8 cellular contexts compared by ENCODE assay signal in the genomic region with DNA sequence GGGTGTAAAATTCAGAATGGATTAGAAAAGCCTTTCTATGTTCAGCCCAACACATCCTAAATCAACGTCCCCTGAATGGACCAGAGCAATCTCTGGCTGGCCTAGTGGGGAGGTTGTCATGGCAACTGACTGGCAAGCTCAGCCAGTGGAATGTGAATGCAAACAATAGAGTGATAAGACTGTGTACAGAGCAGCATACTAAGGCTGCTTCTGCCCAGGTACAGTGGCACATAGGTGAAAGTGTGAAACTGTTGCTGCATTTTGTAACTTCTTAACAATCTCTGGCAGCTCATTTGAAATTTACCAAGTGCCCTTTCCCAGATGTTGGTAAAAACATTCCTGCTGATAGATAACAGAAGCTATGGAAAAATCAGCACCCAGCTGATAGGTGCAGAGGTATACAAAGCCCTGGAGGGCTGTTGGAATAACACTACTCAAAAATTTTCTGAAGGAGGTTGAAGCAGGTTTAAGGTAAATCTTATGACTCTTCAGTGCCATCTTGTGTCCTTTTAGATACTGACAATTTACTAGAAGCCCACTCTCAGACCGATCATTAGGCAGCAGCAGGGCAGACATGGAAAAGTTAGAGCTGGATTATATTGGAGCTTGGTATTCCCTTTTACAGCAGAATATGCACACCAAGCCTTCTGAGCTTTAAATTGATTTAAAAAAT.
DNase-seq lines count a peak whose midpoint lies in the region; ATAC-seq and TF ChIP-seq lines count a peak whose summit lies in the region.

No MANE protein-coding gene starts in this region.

- H2AK5ac ChIP-seq in neuronal stem cell (ENCODE audit: low read depth, low read length), result no peak overlapping the region

- no peaks in the 10 kb centered on the region for H3K79me1 ChIP-seq in neuronal stem cell (ENCODE audit: low read depth, low read length)

- no peak overlapping the region for H4K8ac ChIP-seq in neuronal stem cell (ENCODE audit: low read depth, low read length)

- intact Hi-C loops in A673 (cut with micrococcal nuclease; ENCODE audit: unreplicated experiment), result loop anchor here (1.0 to 5.0 kb wide), 3 partner anchors 352 to 1553 kb away; no protein-coding TSS in a partner anchor

- H3K9ac ChIP-seq in SK-N-MC (ENCODE audit: insufficient read length), result no peak overlapping the region
- H3K9ac ChIP-seq in neuronal stem cell (ENCODE audit: low read depth, low read length, poor library complexity), result no peak overlapping the region

- H3K23ac ChIP-seq in neuronal stem cell (ENCODE audit: low read depth, low read length, poor library complexity), result no peak overlapping the region

- CTCF ChIA-PET in A673 (lab: Charles Lee), result interaction anchor here (0.6 kb wide), 1 partner anchor 42 kb away, joined by 4 read pairs; no protein-coding TSS in a partner anchor

- H3K4me2 ChIP-seq in neuronal stem cell (ENCODE audit: insufficient read depth, low read length, poor library complexity, severe bottlenecking), result peak overlapping the region; percentile 40

- H3K27ac Mint-ChIP-seq in activated naive CD8-positive, alpha-beta T cell treated with anti-CD3 and anti-CD28 coated beads, Interleukin-2, amount 50 U/mL, for 24 hours, result no peak overlapping the region

- H3K14ac ChIP-seq in neuronal stem cell (ENCODE audit: low read length), result no peak overlapping the region

- TF ChIP-seq EP300 in Ishikawa (IDR thresholded peaks at IDR 0.05; ENCODE audit: borderline replicate concordance), result no peak

- H2BK12ac ChIP-seq in neuronal stem cell (ENCODE audit: low read length), result no peak overlapping the region

- no peaks in the 10 kb centered on the region for H3K36me3 Mint-ChIP-seq in activated naive CD8-positive, alpha-beta T cell treated with anti-CD3 and anti-CD28 coated beads, Interleukin-2, amount 50 U/mL, for 24 hours (ENCODE audit: low read depth)

- H2BK15ac ChIP-seq in neuronal stem cell (ENCODE audit: low read length), result no peak overlapping the region

- H2AFZ ChIP-seq in neuronal stem cell (ENCODE audit: low read length), result no peak overlapping the region

- TF ChIP-seq CTCF in A673 (conservative IDR thresholded peaks at IDR 0.05; ENCODE audit: low read depth, low read length) (peak; percentile 57), GM12873 (IDR thresholded peaks at IDR 0.05; ENCODE audit: insufficient read depth, low read depth, low read length, missing control alignments) (peak; percentile 42), fibroblast of the aortic adventitia (IDR thresholded peaks at IDR 0.05; ENCODE audit: insufficient read depth, low read length) (peak; percentile 36)

- H3K9me3 Mint-ChIP-seq in activated naive CD8-positive, alpha-beta T cell treated with anti-CD3 and anti-CD28 coated beads, Interleukin-2, amount 50 U/mL, for 24 hours, result no peaks in the 10 kb centered on the region

- no peak overlapping the region for H2BK120ac ChIP-seq in neuronal stem cell (ENCODE audit: low read depth, low read length)

- ATAC-seq in activated naive CD8-positive, alpha-beta T cell treated with anti-CD3 and anti-CD28 coated beads, Interleukin-2, amount 50 U/mL, for 24 hours, result no peak
- ATAC-seq in HG02938 (IDR thresholded peaks at IDR 0.05; ENCODE audit: unreplicated experiment), result no peak

- POLR2A ChIA-PET in A673 (lab: Charles Lee; ENCODE audit: low non-redundant PET), result no interaction called here

- H3K27me3 Mint-ChIP-seq in activated naive CD8-positive, alpha-beta T cell treated with anti-CD3 and anti-CD28 coated beads, Interleukin-2, amount 50 U/mL, for 24 hours, result no peaks in the 10 kb centered on the region

- no peak overlapping the region for H4K91ac ChIP-seq in neuronal stem cell (ENCODE audit: low read depth, low read length, poor library complexity)

- no peak overlapping the region for H3K4me3 Mint-ChIP-seq in activated naive CD8-positive, alpha-beta T cell treated with anti-CD3 and anti-CD28 coated beads, Interleukin-2, amount 50 U/mL, for 24 hours

- no peak overlapping the region for H3K4ac ChIP-seq in neuronal stem cell (ENCODE audit: low read length)

- DNase-seq in A673 (ENCODE audit: low spot score), result peak; percentile 64
- DNase-seq in SK-N-MC (ENCODE audit: low read depth, low spot score), result peak; percentile 35
- DNase-seq in fibroblast of the aortic adventitia (ENCODE audit: low read depth), result peak; percentile 47
- DNase-seq in neuronal stem cell (ENCODE audit: low spot score), result peak; percentile 64
- DNase-seq in activated naive CD8-positive, alpha-beta T cell treated with anti-CD3 and anti-CD28 coated beads, Interleukin-2, amount 50 U/mL, for 24 hours, result no peak

- H3K4me3 ChIP-seq in A673 (ENCODE audit: low read depth, low read length, poor library complexity, severe bottlenecking) (no peak overlapping the region), SK-N-MC (no peak overlapping the region), fibroblast of the aortic adventitia (ENCODE audit: low read depth, low read length) (no peak overlapping the region), neuronal stem cell (ENCODE audit: low read length in 2 of 2) (no peak overlapping the region)

- H3K9me3 ChIP-seq in A673 (ENCODE audit: low read depth, low read length, poor library complexity, severe bottlenecking), result no peaks in the 10 kb centered on the region
- H3K9me3 ChIP-seq in SK-N-MC (ENCODE audit: low read depth, low read length), result no peaks in the 10 kb centered on the region
- H3K9me3 ChIP-seq in neuronal stem cell (replicated peaks in 1 of 2; ENCODE audit: control insufficient read depth in 2 of 2, insufficient read depth in 1 of 2, low read depth in 1 of 2, low read length in 2 of 2), result no peaks in the 10 kb centered on the region

- H3K4me1 Mint-ChIP-seq in activated naive CD8-positive, alpha-beta T cell treated with anti-CD3 and anti-CD28 coated beads, Interleukin-2, amount 50 U/mL, for 24 hours, result no peaks in the 10 kb centered on the region

- H3K18ac ChIP-seq in neuronal stem cell (ENCODE audit: low read length), result no peak overlapping the region

- no peak overlapping the region for H2BK5ac ChIP-seq in neuronal stem cell (ENCODE audit: low read length)

- H3K36me3 ChIP-seq in A673 (ENCODE audit: insufficient read depth, low read length, poor library complexity, severe bottlenecking) (no peaks in the 10 kb centered on the region), SK-N-MC (ENCODE audit: insufficient read depth, low read length) (no peaks in the 10 kb centered on the region), neuronal stem cell (replicated peaks in 1 of 2; ENCODE audit: control insufficient read depth in 2 of 2, insufficient read depth in 2 of 2, low read length in 2 of 2) (no peaks in the 10 kb centered on the region)

- peak; percentile 60 for TF ChIP-seq RAD21 in Ishikawa (IDR thresholded peaks at IDR 0.05; ENCODE audit: low read depth)

- H3K27ac ChIP-seq in A673 (ENCODE audit: low read depth, low read length, poor library complexity, severe bottlenecking) (no peak overlapping the region), SK-N-MC (no peak overlapping the region), neuronal stem cell (replicated peaks; ENCODE audit: low read length) (no peak overlapping the region)

- BruUV-seq in A673 (replicated peaks; lab: Mats Ljungman, UMichigan), result no TSS peak

- H3K4me1 ChIP-seq in A673 (ENCODE audit: insufficient read depth, low read length, poor library complexity, severe bottlenecking), result no peaks in the 10 kb centered on the region
- H3K4me1 ChIP-seq in neuronal stem cell (ENCODE audit: control insufficient read depth in 2 of 2, insufficient read depth in 1 of 2, low read depth in 1 of 2, low read length in 2 of 2), result peaks cover 8 to 22% of the 10 kb centered on the region in 2 donors

- H3K27me3 ChIP-seq in A673 (replicated peaks; ENCODE audit: insufficient read depth, low read depth, low read length, poor library complexity) (peaks cover 6% of the 10 kb centered on the region), neuronal stem cell (ENCODE audit: control insufficient read depth in 3 of 3, insufficient read depth in 3 of 3, low read depth in 1 of 3, low read length in 3 of 3) (no peaks in the 10 kb centered on the region)

- no CpG with 5 or more reads among the region's 2 CpGs for WGBS in neuronal stem cell (ENCODE audit: extremely low coverage in 2 of 2, insufficient read length in 2 of 2, insufficient replicate concordance in 1 of 2), 2 donors

TF ChIP-seq in Ishikawa, 13 proteins besides CTCF, POLR2A, EP300 and RAD21 (continues in another document):
- TF ChIP-seq TEAD4 (IDR thresholded peaks at IDR 0.05), result no peak
- TF ChIP-seq CREB1 (IDR thresholded peaks at IDR 0.05; ENCODE audit: low read depth), result no peak
- no peak for TF ChIP-seq YY1 (IDR thresholded peaks at IDR 0.05; ENCODE audit: low read depth)
- TF ChIP-seq CEBPB (IDR thresholded peaks at IDR 0.05), result no peak
- no peak for TF ChIP-seq TCF12 (IDR thresholded peaks at IDR 0.05; ENCODE audit: low read depth)
- TF ChIP-seq ZBTB7A (IDR thresholded peaks at IDR 0.05; ENCODE audit: low read depth), result no peak
- no peak for TF ChIP-seq FOXM1 (IDR thresholded peaks at IDR 0.05; ENCODE audit: borderline replicate concordance, low read depth)
- no peak for TF ChIP-seq REST (IDR thresholded peaks at IDR 0.05; ENCODE audit: low read depth)
- TF ChIP-seq NFIC (IDR thresholded peaks at IDR 0.05), result no peak
- TF ChIP-seq EGR1 (IDR thresholded peaks at IDR 0.05), result no peak
